ENCODE assay signal across 11 cellular contexts in the genomic region with DNA sequence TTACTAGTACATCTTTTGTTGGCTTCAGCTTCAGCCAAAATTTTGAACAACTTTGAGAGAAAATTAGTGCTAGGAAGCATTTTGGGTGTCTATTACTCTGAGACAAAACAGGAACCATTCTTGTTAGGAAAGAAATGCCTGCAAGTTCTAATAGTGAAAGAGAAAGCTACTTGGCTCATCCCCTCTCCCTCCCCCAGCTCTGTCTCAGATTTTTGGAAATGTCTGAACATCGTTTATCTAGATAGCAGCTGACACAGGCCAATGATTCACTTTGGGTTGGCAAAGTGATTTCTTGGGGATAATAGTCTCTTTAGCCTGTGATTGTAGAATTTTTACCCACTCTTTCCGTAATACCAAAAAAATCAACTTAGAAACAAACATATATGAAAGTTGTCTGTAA. TPM values are rescaled to one million over a fixed set of nuclear protein-coding genes. Genes with fewer than 3 reads are reported as not detected.
A peak's percentile ranks its signal among the peaks of the same experiment; 100 is the strongest.
DNase-seq lines count a peak whose midpoint lies in the region; TF ChIP-seq lines count a peak whose summit lies in the region.
"Had no signal": no experiment of that assay in that cellular context is flagged by ENCODE, and none has a peak within 500 bp of the region (broad histone marks: within the 10 kb centered on the region; RNA-seq: fewer than 3 reads in every experiment).

No MANE protein-coding gene starts in this region.

- H3K27ac ChIP-seq in thyroid gland, result peak overlapping the region; percentile 3 to 32 (median 19)
- H3K27ac ChIP-seq: dorsolateral prefrontal cortex had no signal

- no peaks in the 10 kb centered on the region for H3K79me2 ChIP-seq in Loucy (ENCODE audit: insufficient read depth, low read length)

- no peaks in the 10 kb centered on the region for H3K27me3 ChIP-seq in Loucy (ENCODE audit: insufficient read depth, low read length, poor library complexity, severe bottlenecking)
- no peaks in the 10 kb centered on the region for H3K27me3 ChIP-seq in thyroid gland

- no peaks in the 10 kb centered on the region for H3K9me2 ChIP-seq in Loucy (replicated peaks; ENCODE audit: low read depth, low read length)

- H3K4me3 ChIP-seq in Loucy (ENCODE audit: low read length, poor library complexity, severe bottlenecking), result no peak overlapping the region
- no peak overlapping the region for H3K4me3 ChIP-seq in cardiac fibroblast (replicated peaks in 1 of 2; ENCODE audit: low read depth in 2 of 2, low read length in 2 of 2)
- H3K4me3 ChIP-seq in thyroid gland (replicated peaks in 1 of 3), result no peak overlapping the region
- H3K4me3 ChIP-seq: dorsolateral prefrontal cortex had no signal

- H3K9me3 ChIP-seq in Loucy (ENCODE audit: insufficient read depth, low read depth, low read length), result no peaks in the 10 kb centered on the region
- H3K9me3 ChIP-seq in thyroid gland, result no peaks in the 10 kb centered on the region

- TF ChIP-seq CTCF in Loucy (conservative IDR thresholded peaks at IDR 0.05; ENCODE audit: low read length), result no peak
- no peak for TF ChIP-seq CTCF in cardiac fibroblast (IDR thresholded peaks at IDR 0.05; ENCODE audit: low read depth, low read length)
- TF ChIP-seq CTCF in thyroid gland (IDR thresholded peaks at IDR 0.05), result no peak

- intact Hi-C loops in thyroid gland (cut with DNase I), result no loop called here

- no peaks in the 10 kb centered on the region for H3F3A ChIP-seq in Loucy (ENCODE audit: low read depth)

- no peak for TF ChIP-seq POLR2A in thyroid gland (IDR thresholded peaks at IDR 0.05)

- H3K9ac ChIP-seq in Loucy (ENCODE audit: low read depth, low read length, poor library complexity, severe bottlenecking), result no peak overlapping the region

- H3K36me3 ChIP-seq in Loucy (ENCODE audit: insufficient read depth, low read length), result no peaks in the 10 kb centered on the region
- no peaks in the 10 kb centered on the region for H3K36me3 ChIP-seq in thyroid gland

- WGBS in thyroid gland, 2 donors, result 51 to 57% methylated on average over 2 of the region's 2 CpGs

- H4K20me1 ChIP-seq in Loucy (ENCODE audit: insufficient read depth, low read length, poor library complexity, severe bottlenecking), result no peaks in the 10 kb centered on the region

- peak; percentile 11 to 18 for DNase-seq in cardiac fibroblast (ENCODE audit: low read depth in 2 of 2)
- DNase-seq in medulla oblongata (ENCODE audit: extremely low spot score), result peak; percentile 18
- no peak for DNase-seq in thyroid gland
- DNase-seq in NCI-H1105 treated with DMSO at 0.1 percent for 48 hours (lab: John Stamatoyannopoulos, UW), result no peak
- no peak for DNase-seq in NCI-H510A treated with DMSO at 0.1 percent for 48 hours (lab: John Stamatoyannopoulos, UW)
- no peak for DNase-seq in activated CD8-positive, alpha-beta memory T cell treated with anti-CD3 and anti-CD28 coated beads, Interleukin-2, amount 50 U/mL, for 4 hours
- DNase-seq: activated CD4-positive, alpha-beta T cell treated with anti-CD3 and anti-CD28 coated beads for 1 hour; dorsolateral prefrontal cortex; left colon; NCI-H1694 had no signal

- peak overlapping the region; percentile 20 for H3K4me2 ChIP-seq in Loucy (ENCODE audit: low read depth, low read length, poor library complexity, severe bottlenecking)

- H3K4me1 ChIP-seq in Loucy (ENCODE audit: insufficient read depth, low read length, poor library complexity, severe bottlenecking), result no peaks in the 10 kb centered on the region
- H3K4me1 ChIP-seq in thyroid gland, result peaks cover 13 to 26% of the 10 kb centered on the region in 2 donors

- no peak overlapping the region for H2AFZ ChIP-seq in Loucy (ENCODE audit: low read length)

RNA-seq across cellular contexts. Expression of gene PTPRM, which starts 42.3 kb away (rescaled TPM):
- 100 to 1,000 TPM; 170 to 198 (median 182) TPM for total RNA-seq in thyroid gland

Comparison
In these comparisons a context has a peak if more than half of its experiments do, and no peak if none do; other contexts are left out.
1. DNase-seq: peak in cardiac fibroblast (2 of 2) and medulla oblongata (single experiment); none in thyroid gland (0 of 2), NCI-H1105 treated with DMSO at 0.1 percent for 48 hours (single experiment), NCI-H510A treated with DMSO at 0.1 percent for 48 hours (single experiment) and activated CD8-positive, alpha-beta memory T cell treated with anti-CD3 and anti-CD28 coated beads, Interleukin-2, amount 50 U/mL, for 4 hours (single experiment).